In the genomic region with DNA sequence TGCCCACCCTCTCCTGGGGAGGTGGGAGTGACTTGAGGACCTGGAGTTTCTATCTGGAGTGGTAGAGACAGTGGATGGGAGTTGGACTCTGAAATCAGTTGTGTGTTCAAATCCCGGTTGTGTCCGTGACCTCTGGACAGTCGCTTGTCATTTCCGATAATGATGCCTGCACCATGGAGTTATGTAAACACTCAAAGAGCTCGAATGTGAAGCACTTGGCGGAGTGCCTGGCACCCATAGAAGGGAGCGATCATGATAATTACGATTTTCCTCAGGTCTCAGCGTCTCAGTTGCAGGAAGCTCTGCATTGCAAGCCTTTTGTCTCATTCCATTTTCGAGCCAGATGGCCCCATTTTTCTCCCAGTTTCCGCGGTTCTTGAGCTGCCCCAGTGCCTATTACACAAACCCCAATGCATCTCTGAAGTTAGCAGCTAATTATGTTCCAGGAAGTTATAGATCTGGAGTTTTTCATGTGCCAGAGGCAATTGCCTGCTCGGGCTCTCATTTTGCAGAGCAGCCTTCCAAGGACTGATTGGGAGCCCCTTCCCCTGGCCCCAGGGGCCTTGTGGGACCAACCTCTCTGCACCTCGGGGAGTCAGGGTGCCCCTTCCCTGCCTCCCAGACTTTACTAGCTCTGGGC, we compare ENCODE assay signal across 12 cellular contexts.
DNase-seq lines count a peak whose midpoint lies in the region; ATAC-seq and TF ChIP-seq lines count a peak whose summit lies in the region.
"Had no signal": no experiment of that assay in that cellular context is flagged by ENCODE, and none has a peak within 500 bp of the region (broad histone marks: within the 10 kb centered on the region; RNA-seq: fewer than 3 reads in every experiment).

No MANE protein-coding gene starts in this region.

- no peak for TF ChIP-seq EP300 in transverse colon (IDR thresholded peaks at IDR 0.05; ENCODE audit: low read depth)

- no peak for TF ChIP-seq CTCF in transverse colon (IDR thresholded peaks at IDR 0.05)

- peaks cover 0 to 24% (median 18%) of the 10 kb centered on the region in 4 donors for H3K4me1 ChIP-seq in transverse colon

- no peaks in the 10 kb centered on the region for H3K9me3 ChIP-seq in transverse colon
- H3K9me3 ChIP-seq: gastroesophageal sphincter had no signal

- intact Hi-C loops in transverse colon (cut with DNase I; ENCODE audit: low total_unique reads), result no loop called here

- no peaks in the 10 kb centered on the region for H3K36me3 ChIP-seq in transverse colon
- H3K36me3 ChIP-seq: gastroesophageal sphincter had no signal

- WGBS in transverse colon (ENCODE audit: low coverage in 1 of 2), 2 donors, result 30 to 46% methylated on average over 7 to 14 of the region's 14 CpGs

- DNase-seq in NCI-H1105 (lab: John Stamatoyannopoulos, UW) (peak; percentile 94), NCI-H345 treated with DMSO at 0.1 percent for 48 hours (lab: John Stamatoyannopoulos, UW; ENCODE audit: unreplicated experiment) (peak; percentile 90), iPS-NIHi7 (ENCODE audit: extremely low spot score) (peak; percentile 6), transverse colon (peak; percentile 51), HPDE6-E6E7 (ENCODE audit: extremely low spot score) (no peak), cerebellar nuclear complex (lab: John Stamatoyannopoulos, UW) (no peak)
- DNase-seq: activated naive CD4-positive, alpha-beta T cell treated with Interleukin-2 at 50 U/mL for 16 hours; EL; Kasumi-1 had no signal

- peak overlapping the region; percentile 12 to 54 (median 28) for H3K27ac ChIP-seq in transverse colon
- H3K27ac ChIP-seq: gastroesophageal sphincter had no signal

- ATAC-seq in GM18502 (IDR thresholded peaks at IDR 0.05; ENCODE audit: poor library complexity, unreplicated experiment), result no peak

- H3K27me3 ChIP-seq in transverse colon, result no peaks in the 10 kb centered on the region

- TF ChIP-seq POLR2A in transverse colon (IDR thresholded peaks at IDR 0.05), result no peak

- in situ Hi-C loops in transverse colon (cut with MboI; ENCODE audit: low pct_ligation_motif_present in 1 of 4, low pct_unique_long_range_greater_than_20kb in 1 of 4, low sequenced_read_pairs in 3 of 4), result no loop called here

- H3K4me3 ChIP-seq in transverse colon, result peak overlapping the region in 1 of 4 donors; percentile 4
- H3K4me3 ChIP-seq: gastroesophageal sphincter, smooth muscle cell had no signal

Comparison
In these comparisons a context has a peak if more than half of its experiments do, and no peak if none do; other contexts are left out.
1. DNase-seq: peak in NCI-H1105 (single experiment), NCI-H345 treated with DMSO at 0.1 percent for 48 hours (single experiment), iPS-NIHi7 (single experiment) and transverse colon (single experiment); none in HPDE6-E6E7 (single experiment) and cerebellar nuclear complex (0 of 2).